In genomic region chr1:58156124-58156468, GRCh38 we compare ENCODE assay signal across 15 cellular contexts.
DNase-seq lines count a peak whose midpoint lies in the region; ATAC-seq, FAIRE-seq and TF ChIP-seq lines count a peak whose summit lies in the region.
"Had no signal": no experiment of that assay in that cellular context is flagged by ENCODE, and none has a peak within 500 bp of the region (broad histone marks: within the 10 kb centered on the region; RNA-seq: fewer than 3 reads in every experiment).

No MANE protein-coding gene starts in this region.

- H2BK120ac ChIP-seq in H1 (replicated peaks; ENCODE audit: low read depth, low read length): peak overlapping the region; percentile 52

- no peak overlapping the region for H2BK5ac ChIP-seq in H1 (ENCODE audit: low read depth, low read length)

- TF ChIP-seq CTCF in H1 (IDR thresholded peaks at IDR 0.05; ENCODE audit: control extremely low read depth in 1 of 3, insufficient read depth in 1 of 3, low read depth in 1 of 3, low read length in 3 of 3) (no peak), tibial nerve (IDR thresholded peaks at IDR 0.05) (no peak)

- H3K18ac ChIP-seq in H1 (ENCODE audit: extremely low read depth, low read length): no peak overlapping the region

- H2AK5ac ChIP-seq in H1 (ENCODE audit: low read depth, low read length): no peak overlapping the region

- H3K9ac ChIP-seq in H1 (replicated peaks in 1 of 4; ENCODE audit: extremely low read depth in 1 of 4, low read depth in 3 of 4, low read length in 3 of 4): no peak overlapping the region
- H3K9ac ChIP-seq: KMS-11 had no signal

- no peaks in the 10 kb centered on the region for H3K9me3 ChIP-seq in H1 (ENCODE audit: insufficient read depth in 2 of 2, low read depth in 1 of 2, low read length in 1 of 2)
- H3K9me3 ChIP-seq in tibial nerve: no peaks in the 10 kb centered on the region
- H3K9me3 ChIP-seq: ovary had no signal

- intact Hi-C loops in left colon (cut with DNase I, micrococcal nuclease): no loop called here

- FAIRE-seq in H1 (lab: Jason Lieb, UNC): no peak

- 100% methylated on average over 1 of the region's 1 CpG; no CpG with 5 or more reads in 1 of the 2 experiments for WGBS in H1 (ENCODE audit: extremely low coverage in 1 of 2, insufficient coverage in 1 of 2, insufficient read length in 1 of 2, insufficient replicate concordance in 2 of 2, low coverage in 1 of 2, low lambda C conversion rate in 2 of 2, missing lambda C conversion rate in 1 of 2), 2 experiments
- 82 to 94% methylated on average over 1 of the region's 1 CpG for WGBS in tibial nerve, 2 donors

- TF ChIP-seq POLR2A in H1 (IDR thresholded peaks at IDR 0.05; ENCODE audit: control extremely low read depth in 1 of 2, low read depth in 2 of 2, low read length in 2 of 2) (no peak), tibial nerve (IDR thresholded peaks at IDR 0.05) (no peak)

- TF ChIP-seq EP300 in H1 (IDR thresholded peaks at IDR 0.05; ENCODE audit: borderline replicate concordance in 1 of 2, low read depth in 2 of 2, low read length in 2 of 2) (no peak), tibial nerve (IDR thresholded peaks at IDR 0.05) (no peak)

- H3K27ac ChIP-seq in H1 (ENCODE audit: low read depth, low read length): no peak overlapping the region
- no peak overlapping the region for H3K27ac ChIP-seq in tibial nerve
- H3K27ac ChIP-seq: hepatocyte, KMS-11, ovary had no signal

- POLR2A ChIA-PET in H1 (lab: Charles Lee; ENCODE audit: partially characterized antibody): no interaction called here

- H4K91ac ChIP-seq in H1 (replicated peaks; ENCODE audit: insufficient read length, low read length): no peak overlapping the region

- CTCF ChIA-PET in H1 (lab: Charles Lee; ENCODE audit: partially characterized antibody): interaction anchor here (0.6 to 6.8 kb wide), 18 partner anchors 10 to 297 kb away, joined by 3 to 54 read pairs (median 3); no protein-coding TSS in a partner anchor

- no peak for TF ChIP-seq RAD21 in H1 (IDR thresholded peaks at IDR 0.05 in 1 of 2, conservative IDR thresholded peaks at IDR 0.05 in 1 of 2; ENCODE audit: low read depth in 2 of 2, low read length in 2 of 2)

- no peak overlapping the region for H2AFZ ChIP-seq in H1 (ENCODE audit: low read length)
- H2AFZ ChIP-seq: hepatocyte had no signal

- H2BK20ac ChIP-seq in H1 (ENCODE audit: low read length): no peak overlapping the region

- no peak overlapping the region for H3K4me3 ChIP-seq in H1 (ENCODE audit: extremely low read depth in 1 of 4, insufficient read depth in 2 of 4, low read depth in 3 of 4, low read length in 4 of 4)
- no peak overlapping the region for H3K4me3 ChIP-seq in tibial nerve
- H3K4me3 ChIP-seq: hepatocyte, ovary had no signal

- no peaks in the 10 kb centered on the region for H3K27me3 ChIP-seq in H1 (replicated peaks in 1 of 4; ENCODE audit: control insufficient read depth in 3 of 4, extremely low read depth in 1 of 4, insufficient read depth in 3 of 4, low read length in 3 of 4)
- H3K27me3 ChIP-seq in tibial nerve: no peaks in the 10 kb centered on the region
- H3K27me3 ChIP-seq: ovary had no signal

- no peak overlapping the region for H3K4me2 ChIP-seq in H1 (ENCODE audit: insufficient read depth in 1 of 2, low read depth in 2 of 2, low read length in 2 of 2)
- H3K4me2 ChIP-seq: hepatocyte, KMS-11 had no signal

- H3K23me2 ChIP-seq in H1 (ENCODE audit: low read depth, low read length): no peaks in the 10 kb centered on the region

- no peak for DNase-seq in H1 (ENCODE audit: low read depth in 1 of 2, low spot score in 2 of 2)
- DNase-seq in tibial nerve (ENCODE audit: low spot score in 2 of 2): no peak
- DNase-seq in kidney tubule cell (ENCODE audit: low spot score): no peak
- no peak for DNase-seq in SKM-1 (lab: John Stamatoyannopoulos, UW; ENCODE audit: unreplicated experiment)
- no peak for DNase-seq in left colon
- DNase-seq: activated CD4-positive, alpha-beta T cell treated with anti-CD3 and anti-CD28 coated beads for 48 hours; activated T-cell treated with anti-CD3 and anti-CD28 coated beads for 4 hours; NCI-H446 treated with DMSO at 0.1 percent for 48 hours; ovary; stimulated activated CD4-positive, alpha-beta T cell treated with anti-CD3 and anti-CD28 coated beads, Interleukin-4, amount 100 ng/mL, for 24 hours had no signal

- no peak overlapping the region for H2BK15ac ChIP-seq in H1 (ENCODE audit: low read length)

- no peak overlapping the region for H3K4ac ChIP-seq in H1 (replicated peaks; ENCODE audit: insufficient read length, low read depth, low read length)

- no peak overlapping the region for H3K23ac ChIP-seq in H1 (ENCODE audit: insufficient read length)

- H3K14ac ChIP-seq in H1 (ENCODE audit: insufficient read length): no peak overlapping the region

- ATAC-seq in GM18870 (IDR thresholded peaks at IDR 0.05; ENCODE audit: unreplicated experiment): peak; percentile 71
- ATAC-seq in GM21737 (IDR thresholded peaks at IDR 0.05; ENCODE audit: unreplicated experiment): peak; percentile 78
- ATAC-seq in HG03280 (IDR thresholded peaks at IDR 0.05; ENCODE audit: unreplicated experiment): peak; percentile 52
- no peak for ATAC-seq in left colon

- H4K20me1 ChIP-seq in H1 (replicated peaks in 1 of 2; ENCODE audit: control insufficient read depth in 1 of 2, insufficient read depth in 2 of 2, low read length in 2 of 2): no peaks in the 10 kb centered on the region

- no peak overlapping the region for H4K8ac ChIP-seq in H1 (ENCODE audit: extremely low read depth, insufficient read depth, low read length)

- no peaks in the 10 kb centered on the region for H3K79me2 ChIP-seq in H1 (ENCODE audit: control insufficient read depth in 1 of 2, insufficient read depth in 2 of 2, low read length in 2 of 2)
- H3K79me2 ChIP-seq: hepatocyte had no signal

- H3K36me3 ChIP-seq in H1 (ENCODE audit: control insufficient read depth in 2 of 4, insufficient read depth in 4 of 4, low read length in 3 of 4): no peaks in the 10 kb centered on the region
- no peaks in the 10 kb centered on the region for H3K36me3 ChIP-seq in tibial nerve
- H3K36me3 ChIP-seq: ovary had no signal

- no peaks in the 10 kb centered on the region for H3K79me1 ChIP-seq in H1 (ENCODE audit: low read depth, low read length)

- H3K4me1 ChIP-seq in H1 (replicated peaks in 1 of 4; ENCODE audit: control insufficient read depth in 3 of 4, insufficient read depth in 4 of 4, low read length in 3 of 4): peaks cover 4 to 22% (median 12%) of the 10 kb centered on the region in 4 experiments; a peak in 6 of 7 replicates
- no peaks in the 10 kb centered on the region for H3K4me1 ChIP-seq in tibial nerve

- no peak overlapping the region for H2BK12ac ChIP-seq in H1 (ENCODE audit: low read depth, low read length)

- no peak overlapping the region for H4K5ac ChIP-seq in H1 (ENCODE audit: insufficient read length, low read depth, low read length)

- no peak overlapping the region for H3K56ac ChIP-seq in H1 (replicated peaks; ENCODE audit: insufficient read length, low read depth, low read length)

TF ChIP-seq in H1, 55 proteins besides CTCF, POLR2A, EP300 and RAD21:
- no peak for TF ChIP-seq SIX5 (IDR thresholded peaks at IDR 0.05; ENCODE audit: low read depth, low read length)
- TF ChIP-seq SIRT6 (IDR thresholded peaks at IDR 0.05; ENCODE audit: low read length): no peak
- TF ChIP-seq MAX (IDR thresholded peaks at IDR 0.05): no peak
- no peak for TF ChIP-seq EZH2 (IDR thresholded peaks at IDR 0.05; ENCODE audit: low read depth, low read length, severe bottlenecking)
- TF ChIP-seq HDAC2 (IDR thresholded peaks at IDR 0.05; ENCODE audit: borderline replicate concordance in 1 of 2, low read depth in 2 of 2, low read length in 2 of 2): no peak
- no peak for TF ChIP-seq ATF3 (IDR thresholded peaks at IDR 0.05; ENCODE audit: insufficient read depth, low read depth, low read length)
- no peak for TF ChIP-seq TEAD4 (IDR thresholded peaks at IDR 0.05; ENCODE audit: low read depth, low read length)
- TF ChIP-seq KDM5A (IDR thresholded peaks at IDR 0.05; ENCODE audit: low read length): no peak
- no peak for TF ChIP-seq JUN (IDR thresholded peaks at IDR 0.05; ENCODE audit: low read depth, low read length)
- no peak for TF ChIP-seq CHD1 (IDR thresholded peaks at IDR 0.05; ENCODE audit: low read depth, low read length)
- TF ChIP-seq EGR1 (IDR thresholded peaks at IDR 0.05; ENCODE audit: borderline replicate concordance, low read depth, low read length): no peak
- no peak for TF ChIP-seq SUZ12 (IDR thresholded peaks at IDR 0.05; ENCODE audit: low read length)
- TF ChIP-seq BACH1 (IDR thresholded peaks at IDR 0.05; ENCODE audit: low read length): no peak
- no peak for TF ChIP-seq SP1 (IDR thresholded peaks at IDR 0.05; ENCODE audit: low read depth, low read length)
- no peak for TF ChIP-seq E2F6 (IDR thresholded peaks at IDR 0.05)
- no peak for TF ChIP-seq ZNF274 (IDR thresholded peaks at IDR 0.05; ENCODE audit: borderline replicate concordance, extremely low read depth, low read length)
- no peak for TF ChIP-seq TAF1 (IDR thresholded peaks at IDR 0.05; ENCODE audit: low read depth, low read length)
TF ChIP-seq in H1: peak in this region for 0.
